In genomic region chr5:93583799-93584530, GRCh38 we compare ENCODE assay signal across 1 cellular context.
TF ChIP-seq lines count a peak whose summit lies in the region.

No MANE protein-coding gene starts in this region.

TF ChIP-seq in H1, 55 proteins besides CTCF, POLR2A, EP300 and RAD21 (continued from another document):
- peak; percentile 30; the same call in 1 of the 2 replicates for TF ChIP-seq TBP (IDR thresholded peaks at IDR 0.05; ENCODE audit: low read depth, low read length)
